ENCODE assay signal across 8 cellular contexts in genomic region chr12:12723147-12723680, GRCh38. TPM values are rescaled to one million over a fixed set of nuclear protein-coding genes. Genes with fewer than 3 reads are reported as not detected.
DNase-seq lines count a peak whose midpoint lies in the region; ATAC-seq and TF ChIP-seq lines count a peak whose summit lies in the region.

No MANE protein-coding gene starts in this region.

- H4K20me1 ChIP-seq in BLaER1 treated with 17β-estradiol and CSF1 and Interleukin-3, amounts not matched to agents 10 nM and 100 nM: peaks cover 8 to 42% (median 14%) of the 10 kb centered on the region in 11 experiments; a peak in 14 of 22 replicates

- no peak for TF ChIP-seq POLR2A in vagina (IDR thresholded peaks at IDR 0.05)

- H3K9me3 ChIP-seq in BLaER1 treated with 17β-estradiol and CSF1 and Interleukin-3, amounts not matched to agents 10 nM and 100 nM (replicated peaks in 1 of 11): no peaks in the 10 kb centered on the region
- H3K9me3 ChIP-seq in HUES64 (ENCODE audit: insufficient read depth, low read depth, low read length) (no peaks in the 10 kb centered on the region), lower lobe of right lung (no peaks in the 10 kb centered on the region), vagina (no peaks in the 10 kb centered on the region)

- WGBS in HUES64: 51% methylated on average over 11 of the region's 11 CpGs

- H3K36me3 ChIP-seq in BLaER1 treated with 17β-estradiol and CSF1 and Interleukin-3, amounts not matched to agents 10 nM and 100 nM: peaks cover 26 to 50% (median 36%) of the 10 kb centered on the region in 11 experiments; a peak in 20 of 22 replicates
- H3K36me3 ChIP-seq in HUES64 (ENCODE audit: insufficient read depth, low read length) (peaks cover 35% of the 10 kb centered on the region), lower lobe of right lung (peaks cover 26% of the 10 kb centered on the region), vagina (peaks cover 0 to 15% of the 10 kb centered on the region in 2 donors)

- in situ Hi-C loops in astrocyte of the spinal cord (cut with HindIII; ENCODE audit: low sequenced_read_pairs): no loop called here

- H3K4me1 ChIP-seq in BLaER1 treated with 17β-estradiol and CSF1 and Interleukin-3, amounts not matched to agents 10 nM and 100 nM: peaks cover 33 to 52% (median 37%) of the 10 kb centered on the region in 10 experiments
- peaks cover 31% of the 10 kb centered on the region for H3K4me1 ChIP-seq in HUES64 (ENCODE audit: insufficient read depth, low read length)
- H3K4me1 ChIP-seq in lower lobe of right lung: peaks cover 52% of the 10 kb centered on the region
- peaks cover 50% of the 10 kb centered on the region for H3K4me1 ChIP-seq in vagina

- ATAC-seq in lower lobe of right lung: no peak
- no peak for ATAC-seq in GM21423 (IDR thresholded peaks at IDR 0.05; ENCODE audit: unreplicated experiment)

- DNase-seq in astrocyte of the spinal cord (ENCODE audit: low read depth, low spot score) (peak; percentile 44), lower lobe of right lung (no peak), vagina (ENCODE audit: extremely low spot score in 2 of 2) (no peak), T1000 (lab: John Stamatoyannopoulos, UW) (no peak), SKM-1 treated with dmso at 0.1 percent for 144 hours (lab: John Stamatoyannopoulos, UW; ENCODE audit: unreplicated experiment) (no peak)

- H3K27ac ChIP-seq in BLaER1 treated with 17β-estradiol and CSF1 and Interleukin-3, amounts not matched to agents 10 nM and 100 nM: peak overlapping the region; percentile 95 to 100 (median 99)
- H3K27ac ChIP-seq in HUES64 (ENCODE audit: low read depth, low read length): no peak overlapping the region
- peak overlapping the region; percentile 97 for H3K27ac ChIP-seq in lower lobe of right lung
- H3K27ac ChIP-seq in vagina: peak overlapping the region; percentile 100

- H3K4me3 ChIP-seq in BLaER1 treated with 17β-estradiol and CSF1 and Interleukin-3, amounts not matched to agents 10 nM and 100 nM: peak overlapping the region; percentile 76 to 99 (median 90)
- H3K4me3 ChIP-seq in HUES64 (ENCODE audit: low read length): peak overlapping the region; percentile 88
- H3K4me3 ChIP-seq in astrocyte of the spinal cord (ENCODE audit: low read depth, low read length): peak overlapping the region; percentile 88
- peak overlapping the region; percentile 91 for H3K4me3 ChIP-seq in lower lobe of right lung
- H3K4me3 ChIP-seq in vagina: peak overlapping the region; percentile 50 to 75

- TF ChIP-seq CTCF in astrocyte of the spinal cord (IDR thresholded peaks at IDR 0.05; ENCODE audit: low read depth, low read length) (no peak), lower lobe of right lung (IDR thresholded peaks at IDR 0.05) (no peak), vagina (IDR thresholded peaks at IDR 0.05) (no peak)

- H3K4me2 ChIP-seq in BLaER1 treated with 17β-estradiol and CSF1 and Interleukin-3, amounts not matched to agents 10 nM and 100 nM: peak overlapping the region; percentile 88 to 100 (median 97)

- intact Hi-C loops in lower lobe of right lung (cut with DNase I): no loop called here
- intact Hi-C loops in vagina (cut with DNase I): no loop called here

- peak overlapping the region; percentile 92 to 99 (median 97) for H3K9ac ChIP-seq in BLaER1 treated with 17β-estradiol and CSF1 and Interleukin-3, amounts not matched to agents 10 nM and 100 nM
- peak overlapping the region; percentile 91 for H3K9ac ChIP-seq in HUES64 (ENCODE audit: low read depth, low read length)

- no peaks in the 10 kb centered on the region for H3K27me3 ChIP-seq in BLaER1 treated with 17β-estradiol and CSF1 and Interleukin-3, amounts not matched to agents 10 nM and 100 nM
- H3K27me3 ChIP-seq in HUES64 (ENCODE audit: insufficient read depth, low read length): peaks cover 33% of the 10 kb centered on the region
- H3K27me3 ChIP-seq in lower lobe of right lung (ENCODE audit: low read depth): no peaks in the 10 kb centered on the region
- H3K27me3 ChIP-seq in vagina: no peaks in the 10 kb centered on the region

RNA-seq across cellular contexts. Expression of gene CDKN1B, which starts 6.0 kb away (rescaled TPM):
- 12.7 TPM for polyA plus RNA-seq in HUES64 (2013, experiment 1 of 2)
- 19.9 TPM for polyA plus RNA-seq in HUES64 (2013, experiment 2 of 2)
- 57.7 TPM for total RNA-seq in lower lobe of right lung
- 52.5 TPM for total RNA-seq in vagina

RNA-seq across cellular contexts. Expression of gene GPR19, which starts 27.2 kb away (rescaled TPM):
- 14.3 TPM for polyA plus RNA-seq in HUES64 (2013, experiment 1 of 2)
- 17.4 TPM for polyA plus RNA-seq in HUES64 (2013, experiment 2 of 2)
- total RNA-seq in lower lobe of right lung (not detected), vagina (not detected)
